ENCODE assay signal across 1 cellular context in genomic region chr6:10692965-10693538, GRCh38.
TF ChIP-seq lines count a peak whose summit lies in the region.

No MANE protein-coding gene starts in this region.

TF ChIP-seq in GM12878, 131 proteins besides CTCF, POLR2A, EP300 and RAD21:
- TF ChIP-seq POLR2AphosphoS5 (IDR thresholded peaks at IDR 0.05; ENCODE audit: low read length) = 0 out of 2 replicates have a peak, but pooled peaks have one; percentile 24
- no peak for TF ChIP-seq KLF5 (IDR thresholded peaks at IDR 0.05; ENCODE audit: partially characterized antibody)
- TF ChIP-seq FOS (IDR thresholded peaks at IDR 0.05; ENCODE audit: borderline replicate concordance, extremely low read depth, insufficient read length) = no peak
